In the genomic region with DNA sequence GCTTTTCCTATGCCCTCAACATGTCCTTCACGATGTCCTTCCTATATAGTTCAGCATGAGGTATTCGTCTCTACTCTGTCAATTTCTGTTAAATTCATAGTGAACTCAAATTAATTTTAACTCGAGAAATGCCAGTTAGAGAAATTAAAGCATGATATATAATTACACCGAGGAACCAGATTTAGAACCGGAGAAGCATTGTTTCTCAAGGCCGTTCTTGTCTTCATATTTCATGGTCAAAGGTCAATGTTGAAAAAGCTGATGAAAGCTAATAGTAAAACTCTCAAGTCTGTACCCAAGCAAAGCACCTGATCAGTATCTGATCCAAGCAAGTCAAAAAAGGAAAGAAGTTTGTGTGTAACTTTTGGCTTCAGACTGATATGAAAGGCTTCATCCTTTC, we compare ENCODE assay signal across 40 cellular contexts.
"Had no signal": no experiment of that assay in that cellular context is flagged by ENCODE, and none has a peak within 500 bp of the region (broad histone marks: within the 10 kb centered on the region; RNA-seq: fewer than 3 reads in every experiment).

No MANE protein-coding gene starts in this region.

- DNase-seq: activated effector memory CD4-positive, alpha-beta T cell treated with anti-CD3 and anti-CD28 coated beads, Interleukin-2, amount 50 U/mL, for 16 hours; activated effector memory CD4-positive, alpha-beta T cell treated with Interleukin-2 at 50 U/mL for 16 hours; activated gamma-delta T cell; activated gamma-delta T cell treated with Interleukin-2 at 50 U/mL for 16 hours; activated naive CD4-positive, alpha-beta T cell; activated naive CD4-positive, alpha-beta T cell treated with anti-CD3 and anti-CD28 coated beads for 36 hours; activated naive CD4-positive, alpha-beta T cell treated with anti-CD3 and anti-CD28 coated beads, Interleukin-2, amount 10 ng/mL, durations not matched to agents 7 days and 5 days; activated naive CD4-positive, alpha-beta T cell treated with anti-CD3 and anti-CD28 coated beads, Interleukin-2, amount 50 U/mL, for 16 hours; activated naive CD4-positive, alpha-beta T cell treated with Interleukin-2 at 50 U/mL for 16 hours; activated naive CD8-positive, alpha-beta T cell treated with anti-CD3 and anti-CD28 coated beads for 36 hours; activated naive CD8-positive, alpha-beta T cell treated with anti-CD3 and anti-CD28 coated beads, Interleukin-2, amount 10 ng/mL, durations not matched to agents 7 days and 5 days; activated naive CD8-positive, alpha-beta T cell treated with anti-CD3 and anti-CD28 coated beads, Interleukin-2, amount 50 U/mL, for 24 hours; activated T-cell treated with anti-CD3 and anti-CD28 coated beads, Interleukin-2, amount 50 U/mL, for 4 hours; activated T-cell treated with anti-CD3 and anti-CD28 coated beads, Interleukin-2, amount 50 U/mL, for 48 hours; activated T-cell treated with anti-CD3 and anti-CD28 coated beads, Interleukin-2, amount 50 U/mL, for 72 hours; adrenal gland; amniotic stem cell; amygdala; anterior cingulate cortex; aorta; body of pancreas; brain microvascular endothelial cell; caudate nucleus; central memory CD4-positive, alpha-beta T cell; cerebellar nuclear complex; colonic mucosa had no signal

- H3K27ac ChIP-seq: adrenal gland, ascending aorta, body of pancreas, brain microvascular endothelial cell, breast epithelium, cardiac muscle cell, colonic mucosa had no signal

- H3K4me1 ChIP-seq: ascending aorta, breast epithelium, colonic mucosa had no signal

- H3K27me3 Mint-ChIP-seq: activated naive CD4-positive, alpha-beta T cell treated with anti-CD3 and anti-CD28 coated beads, Interleukin-2, amount 10 ng/mL, durations not matched to agents 7 days and 5 days; activated naive CD4-positive, alpha-beta T cell treated with anti-CD3 and anti-CD28 coated beads, Interleukin-2, amount 50 U/mL, for 24 hours; activated naive CD8-positive, alpha-beta T cell; activated naive CD8-positive, alpha-beta T cell treated with anti-CD3 and anti-CD28 coated beads for 36 hours; activated naive CD8-positive, alpha-beta T cell treated with anti-CD3 and anti-CD28 coated beads, Interleukin-2, amount 10 ng/mL, durations not matched to agents 7 days and 5 days; activated naive CD8-positive, alpha-beta T cell treated with anti-CD3 and anti-CD28 coated beads, Interleukin-2, amount 50 U/mL, for 24 hours; activated T-helper 17 cell treated with anti-CD3 and anti-CD28 coated beads, Interleukin-2, amount 50 U/mL, for 72 hours; brain; central memory CD8-positive, alpha-beta T cell had no signal

- ATAC-seq: activated naive CD4-positive, alpha-beta T cell treated with anti-CD3 and anti-CD28 coated beads, Interleukin-2, amount 50 U/mL, for 72 hours; activated naive CD8-positive, alpha-beta T cell treated with anti-CD3 and anti-CD28 coated beads, Interleukin-2, amount 50 U/mL, for 24 hours; activated T-cell treated with anti-CD3 and anti-CD28 coated beads, Interleukin-2, amount 50 U/mL, for 4 hours; activated T-cell treated with anti-CD3 and anti-CD28 coated beads, Interleukin-2, amount 50 U/mL, for 72 hours; activated T-helper 17 cell treated with anti-CD3 and anti-CD28 coated beads, Interleukin-2, amount 50 U/mL, for 72 hours; body of pancreas had no signal

- FAIRE-seq: astrocyte, bronchial epithelial cell, colon had no signal

- H3K36me3 Mint-ChIP-seq: activated naive CD4-positive, alpha-beta T cell treated with anti-CD3 and anti-CD28 coated beads, Interleukin-2, amount 10 ng/mL, durations not matched to agents 7 days and 5 days; activated naive CD4-positive, alpha-beta T cell treated with anti-CD3 and anti-CD28 coated beads, Interleukin-2, amount 50 U/mL, for 72 hours; activated naive CD8-positive, alpha-beta T cell treated with anti-CD3 and anti-CD28 coated beads, Interleukin-2, amount 10 ng/mL, durations not matched to agents 7 days and 5 days; brain had no signal

- H3K4me3 ChIP-seq: adrenal gland, ascending aorta, body of pancreas, breast epithelium, cardiac muscle cell, colonic mucosa had no signal

- H3K4me3 Mint-ChIP-seq: activated naive CD4-positive, alpha-beta T cell treated with anti-CD3 and anti-CD28 coated beads for 36 hours; activated naive CD4-positive, alpha-beta T cell treated with anti-CD3 and anti-CD28 coated beads, Interleukin-2, amount 10 ng/mL, durations not matched to agents 7 days and 5 days; activated naive CD4-positive, alpha-beta T cell treated with anti-CD3 and anti-CD28 coated beads, Interleukin-2, amount 50 U/mL, for 24 hours; activated naive CD8-positive, alpha-beta T cell; activated naive CD8-positive, alpha-beta T cell treated with anti-CD3 and anti-CD28 coated beads for 36 hours; activated naive CD8-positive, alpha-beta T cell treated with anti-CD3 and anti-CD28 coated beads, Interleukin-2, amount 10 ng/mL, durations not matched to agents 7 days and 5 days; activated naive CD8-positive, alpha-beta T cell treated with anti-CD3 and anti-CD28 coated beads, Interleukin-2, amount 50 U/mL, for 24 hours; activated T-cell treated with anti-CD3 and anti-CD28 coated beads, Interleukin-2, amount 50 U/mL, for 4 hours; activated T-cell treated with anti-CD3 and anti-CD28 coated beads, Interleukin-2, amount 50 U/mL, for 72 hours; activated T-helper 1 cell treated with anti-CD3 and anti-CD28 coated beads, Interleukin-12 subunit alpha, Interleukin-12 subunit beta, Interleukin-2, Interleukin-4 antibody, amounts not matched to agents 30 ng/mL and 10 ng/mL and 1 ng/mL, durations not matched to agents 14 hours and 24 hours and 36 hours; activated T-helper 17 cell treated with anti-CD3 and anti-CD28 coated beads, Interleukin-2, amount 50 U/mL, for 72 hours; brain; central memory CD8-positive, alpha-beta T cell had no signal

- H3K9me3 Mint-ChIP-seq: activated naive CD4-positive, alpha-beta T cell treated with anti-CD3 and anti-CD28 coated beads for 36 hours; activated naive CD4-positive, alpha-beta T cell treated with anti-CD3 and anti-CD28 coated beads, Interleukin-2, amount 10 ng/mL, durations not matched to agents 7 days and 5 days; activated naive CD4-positive, alpha-beta T cell treated with anti-CD3 and anti-CD28 coated beads, Interleukin-2, amount 50 U/mL, for 24 hours; activated naive CD4-positive, alpha-beta T cell treated with anti-CD3 and anti-CD28 coated beads, Interleukin-2, amount 50 U/mL, for 72 hours; activated naive CD8-positive, alpha-beta T cell treated with anti-CD3 and anti-CD28 coated beads for 36 hours; activated naive CD8-positive, alpha-beta T cell treated with anti-CD3 and anti-CD28 coated beads, Interleukin-2, amount 10 ng/mL, durations not matched to agents 7 days and 5 days; activated naive CD8-positive, alpha-beta T cell treated with anti-CD3 and anti-CD28 coated beads, Interleukin-2, amount 50 U/mL, for 24 hours; activated T-cell treated with anti-CD3 and anti-CD28 coated beads, Interleukin-2, amount 50 U/mL, for 4 hours; activated T-cell treated with anti-CD3 and anti-CD28 coated beads, Interleukin-2, amount 50 U/mL, for 72 hours; activated T-helper 1 cell treated with anti-CD3 and anti-CD28 coated beads, Interleukin-12 subunit alpha, Interleukin-12 subunit beta, Interleukin-2, Interleukin-4 antibody, amounts not matched to agents 30 ng/mL and 10 ng/mL and 1 ng/mL, durations not matched to agents 14 hours and 24 hours and 36 hours; activated T-helper 17 cell treated with anti-CD3 and anti-CD28 coated beads, Interleukin-2, amount 50 U/mL, for 72 hours; activated T-helper 2 cell treated with anti-CD3 and anti-CD28 coated beads, Interferon-gamma antibody, Interleukin-2, Interleukin-4, amounts not matched to agents 10 μg/mL and 5 μg/mL and 100 μg/mL, durations not matched to agents 14 hours and 24 hours and 36 hours; central memory CD8-positive, alpha-beta T cell had no signal

- H3K9me3 ChIP-seq: ascending aorta, body of pancreas, breast epithelium, colonic mucosa had no signal

- H3K36me3 ChIP-seq: adrenal gland, ascending aorta, brain microvascular endothelial cell, breast epithelium, cardiac muscle cell, colonic mucosa had no signal

- H3K4me1 Mint-ChIP-seq: activated naive CD4-positive, alpha-beta T cell treated with anti-CD3 and anti-CD28 coated beads, Interleukin-2, amount 10 ng/mL, durations not matched to agents 7 days and 5 days; activated naive CD8-positive, alpha-beta T cell treated with anti-CD3 and anti-CD28 coated beads, Interleukin-2, amount 10 ng/mL, durations not matched to agents 7 days and 5 days; activated naive CD8-positive, alpha-beta T cell treated with anti-CD3 and anti-CD28 coated beads, Interleukin-2, amount 50 U/mL, for 24 hours; activated T-helper 17 cell treated with anti-CD3 and anti-CD28 coated beads, Interleukin-2, amount 50 U/mL, for 72 hours; brain had no signal

- H3K27me3 ChIP-seq: adrenal gland, ascending aorta, body of pancreas, brain microvascular endothelial cell, breast epithelium, cardiac muscle cell, colonic mucosa had no signal

- H3K27ac Mint-ChIP-seq: activated naive CD4-positive, alpha-beta T cell treated with anti-CD3 and anti-CD28 coated beads for 36 hours; activated naive CD4-positive, alpha-beta T cell treated with anti-CD3 and anti-CD28 coated beads, Interleukin-2, amount 10 ng/mL, durations not matched to agents 7 days and 5 days; activated naive CD4-positive, alpha-beta T cell treated with anti-CD3 and anti-CD28 coated beads, Interleukin-2, amount 50 U/mL, for 24 hours; activated naive CD4-positive, alpha-beta T cell treated with anti-CD3 and anti-CD28 coated beads, Interleukin-2, amount 50 U/mL, for 72 hours; activated naive CD8-positive, alpha-beta T cell; activated naive CD8-positive, alpha-beta T cell treated with anti-CD3 and anti-CD28 coated beads for 36 hours; activated naive CD8-positive, alpha-beta T cell treated with anti-CD3 and anti-CD28 coated beads, Interleukin-2, amount 10 ng/mL, durations not matched to agents 7 days and 5 days; activated naive CD8-positive, alpha-beta T cell treated with anti-CD3 and anti-CD28 coated beads, Interleukin-2, amount 50 U/mL, for 24 hours; activated T-cell treated with anti-CD3 and anti-CD28 coated beads, Interleukin-2, amount 50 U/mL, for 72 hours; activated T-helper 1 cell treated with anti-CD3 and anti-CD28 coated beads, Interleukin-12 subunit alpha, Interleukin-12 subunit beta, Interleukin-2, Interleukin-4 antibody, amounts not matched to agents 30 ng/mL and 10 ng/mL and 1 ng/mL, durations not matched to agents 14 hours and 24 hours and 36 hours; activated T-helper 17 cell treated with anti-CD3 and anti-CD28 coated beads, Interleukin-2, amount 50 U/mL, for 72 hours; activated T-helper 2 cell treated with anti-CD3 and anti-CD28 coated beads, Interferon-gamma antibody, Interleukin-2, Interleukin-4, amounts not matched to agents 10 μg/mL and 5 μg/mL and 100 μg/mL, durations not matched to agents 14 hours and 24 hours and 36 hours; brain had no signal
